Comparison of ENCODE assay signal across 10 cellular contexts in genomic region chr18:26386002-26386401, GRCh38.
A peak's percentile ranks its signal among the peaks of the same experiment; 100 is the strongest.
DNase-seq lines count a peak whose midpoint lies in the region; ATAC-seq and TF ChIP-seq lines count a peak whose summit lies in the region.
"Had no signal": no experiment of that assay in that cellular context is flagged by ENCODE, and none has a peak within 500 bp of the region (broad histone marks: within the 10 kb centered on the region; RNA-seq: fewer than 3 reads in every experiment).

No MANE protein-coding gene starts in this region.

- H3K4me3 ChIP-seq in BE2C (ENCODE audit: low read depth, low read length) (no peak overlapping the region), epithelial cell of esophagus (ENCODE audit: low read length) (no peak overlapping the region)
- no peak overlapping the region for H3K4me3 ChIP-seq in naive thymus-derived CD4-positive, alpha-beta T cell (ENCODE audit: low read length)
- H3K4me3 ChIP-seq: ovary had no signal

- peaks cover 11% of the 10 kb centered on the region for H3K36me3 Mint-ChIP-seq in activated T-helper 2 cell treated with anti-CD3 and anti-CD28 coated beads, Interferon-gamma antibody, Interleukin-2, Interleukin-4, amounts not matched to agents 10 μg/mL and 5 μg/mL and 100 μg/mL, durations not matched to agents 14 hours and 24 hours and 36 hours (ENCODE audit: low read depth)
- peaks cover 5 to 29% (median 22%) of the 10 kb centered on the region in 5 donors for H3K36me3 Mint-ChIP-seq in naive thymus-derived CD4-positive, alpha-beta T cell

- H3K27ac Mint-ChIP-seq in activated T-helper 2 cell treated with anti-CD3 and anti-CD28 coated beads, Interferon-gamma antibody, Interleukin-2, Interleukin-4, amounts not matched to agents 10 μg/mL and 5 μg/mL and 100 μg/mL, durations not matched to agents 14 hours and 24 hours and 36 hours: no peak overlapping the region
- no peak overlapping the region for H3K27ac Mint-ChIP-seq in naive thymus-derived CD4-positive, alpha-beta T cell
- H3K27ac Mint-ChIP-seq: stimulated activated naive CD8-positive, alpha-beta T cell treated with anti-CD3 and anti-CD28 coated beads, Interleukin-15, amount 100 ng/mL, for 72 hours had no signal

- ATAC-seq in HG03108 (IDR thresholded peaks at IDR 0.05; ENCODE audit: unreplicated experiment): no peak
- ATAC-seq in naive thymus-derived CD4-positive, alpha-beta T cell: no peak
- ATAC-seq: stimulated activated naive CD8-positive, alpha-beta T cell treated with anti-CD3 and anti-CD28 coated beads, Interleukin-15, amount 100 ng/mL, for 72 hours had no signal

- CTCF ChIA-PET in naive thymus-derived CD4-positive, alpha-beta T cell (lab: Charles Lee): no interaction called here

- H3K36me3 ChIP-seq in BE2C: no peaks in the 10 kb centered on the region
- peaks cover 0 to 16% (median 0%) of the 10 kb centered on the region in 3 experiments for H3K36me3 ChIP-seq in naive thymus-derived CD4-positive, alpha-beta T cell (ENCODE audit: control insufficient read depth in 2 of 3, insufficient read depth in 3 of 3, low read length in 3 of 3)
- H3K36me3 ChIP-seq: ovary had no signal

- H3K27me3 ChIP-seq in BE2C: no peaks in the 10 kb centered on the region
- H3K27me3 ChIP-seq in naive thymus-derived CD4-positive, alpha-beta T cell (ENCODE audit: control insufficient read depth in 2 of 2, insufficient read depth in 2 of 2, low read length in 2 of 2): no peaks in the 10 kb centered on the region
- H3K27me3 ChIP-seq: ovary had no signal

- H3K4me1 ChIP-seq in BE2C: no peaks in the 10 kb centered on the region
- H3K4me1 ChIP-seq in naive thymus-derived CD4-positive, alpha-beta T cell (ENCODE audit: control insufficient read depth in 2 of 2, insufficient read depth in 2 of 2, low read length in 2 of 2): no peaks in the 10 kb centered on the region

- no peaks in the 10 kb centered on the region for H3K9me3 ChIP-seq in BE2C
- no peaks in the 10 kb centered on the region for H3K9me3 ChIP-seq in naive thymus-derived CD4-positive, alpha-beta T cell (ENCODE audit: control insufficient read depth in 2 of 3, low read length in 3 of 3)
- H3K9me3 ChIP-seq: ovary had no signal

- TF ChIP-seq CTCF in BE2C (IDR thresholded peaks at IDR 0.05; ENCODE audit: low read depth, low read length) (no peak), epithelial cell of esophagus (IDR thresholded peaks at IDR 0.05; ENCODE audit: insufficient read depth, low read depth, low read length, missing control alignments) (no peak)

- no peaks in the 10 kb centered on the region for H3K27me3 Mint-ChIP-seq in activated T-helper 2 cell treated with anti-CD3 and anti-CD28 coated beads, Interferon-gamma antibody, Interleukin-2, Interleukin-4, amounts not matched to agents 10 μg/mL and 5 μg/mL and 100 μg/mL, durations not matched to agents 14 hours and 24 hours and 36 hours (ENCODE audit: low read depth)
- H3K27me3 Mint-ChIP-seq in naive thymus-derived CD4-positive, alpha-beta T cell: no peaks in the 10 kb centered on the region
- H3K27me3 Mint-ChIP-seq: stimulated activated naive CD8-positive, alpha-beta T cell treated with anti-CD3 and anti-CD28 coated beads, Interleukin-15, amount 100 ng/mL, for 72 hours had no signal

- DNase-seq in BE2C: peak; percentile 16
- DNase-seq in NCI-H2196 (lab: John Stamatoyannopoulos, UW; ENCODE audit: unreplicated experiment): peak; percentile 14
- peak; percentile 26 for DNase-seq in epithelial cell of esophagus (ENCODE audit: low read depth)
- peak; percentile 31 for DNase-seq in myocyte (ENCODE audit: low read depth)
- DNase-seq in activated T-helper 2 cell treated with anti-CD3 and anti-CD28 coated beads, Interferon-gamma antibody, Interleukin-2, Interleukin-4, amounts not matched to agents 10 μg/mL and 5 μg/mL and 100 μg/mL, durations not matched to agents 14 hours and 24 hours and 36 hours (ENCODE audit: low spot score): no peak
- no peak for DNase-seq in naive thymus-derived CD4-positive, alpha-beta T cell
- no peak for DNase-seq in NCI-H82 treated with DMSO at 0.1 percent for 48 hours (lab: John Stamatoyannopoulos, UW; ENCODE audit: unreplicated experiment)
- DNase-seq: stimulated activated naive CD8-positive, alpha-beta T cell treated with anti-CD3 and anti-CD28 coated beads, Interleukin-15, amount 100 ng/mL, for 72 hours had no signal

- H3K27ac ChIP-seq in naive thymus-derived CD4-positive, alpha-beta T cell (ENCODE audit: low read depth, low read length): no peak overlapping the region

- POLR2A ChIA-PET in naive thymus-derived CD4-positive, alpha-beta T cell (lab: Charles Lee): interaction anchor here (0.6 kb wide), 1 partner anchor 361 kb away, joined by 3 read pairs; no protein-coding TSS in a partner anchor

- no peaks in the 10 kb centered on the region for H3K4me1 Mint-ChIP-seq in activated T-helper 2 cell treated with anti-CD3 and anti-CD28 coated beads, Interferon-gamma antibody, Interleukin-2, Interleukin-4, amounts not matched to agents 10 μg/mL and 5 μg/mL and 100 μg/mL, durations not matched to agents 14 hours and 24 hours and 36 hours (ENCODE audit: low read depth)
- H3K4me1 Mint-ChIP-seq in naive thymus-derived CD4-positive, alpha-beta T cell: peaks cover 0 to 6% (median 0%) of the 10 kb centered on the region in 7 donors
- H3K4me1 Mint-ChIP-seq: stimulated activated naive CD8-positive, alpha-beta T cell treated with anti-CD3 and anti-CD28 coated beads, Interleukin-15, amount 100 ng/mL, for 72 hours had no signal

- intact Hi-C loops in activated T-helper 2 cell treated with anti-CD3 and anti-CD28 coated beads, Interferon-gamma antibody, Interleukin-2, Interleukin-4, amounts not matched to agents 10 μg/mL and 5 μg/mL and 100 μg/mL, durations not matched to agents 14 hours and 24 hours and 36 hours (cut with micrococcal nuclease): no loop called here
- intact Hi-C loops in naive thymus-derived CD4-positive, alpha-beta T cell (cut with micrococcal nuclease): loop anchor here in 1 of 2 donors (10.0 kb wide), 1 partner anchor 159 kb away; the partner anchor contains the start of gene KCTD1

- H3K4me3 Mint-ChIP-seq in activated T-helper 2 cell treated with anti-CD3 and anti-CD28 coated beads, Interferon-gamma antibody, Interleukin-2, Interleukin-4, amounts not matched to agents 10 μg/mL and 5 μg/mL and 100 μg/mL, durations not matched to agents 14 hours and 24 hours and 36 hours (ENCODE audit: low read depth): no peak overlapping the region
- no peak overlapping the region for H3K4me3 Mint-ChIP-seq in naive thymus-derived CD4-positive, alpha-beta T cell
- H3K4me3 Mint-ChIP-seq: stimulated activated naive CD8-positive, alpha-beta T cell treated with anti-CD3 and anti-CD28 coated beads, Interleukin-15, amount 100 ng/mL, for 72 hours had no signal

- H3K9me3 Mint-ChIP-seq in activated T-helper 2 cell treated with anti-CD3 and anti-CD28 coated beads, Interferon-gamma antibody, Interleukin-2, Interleukin-4, amounts not matched to agents 10 μg/mL and 5 μg/mL and 100 μg/mL, durations not matched to agents 14 hours and 24 hours and 36 hours: no peaks in the 10 kb centered on the region
- H3K9me3 Mint-ChIP-seq in naive thymus-derived CD4-positive, alpha-beta T cell: peaks cover 0 to 3% (median 0%) of the 10 kb centered on the region in 11 donors
- H3K9me3 Mint-ChIP-seq: stimulated activated naive CD8-positive, alpha-beta T cell treated with anti-CD3 and anti-CD28 coated beads, Interleukin-15, amount 100 ng/mL, for 72 hours had no signal

Comparison
In these comparisons a context has a peak if more than half of its experiments do, and no peak if none do; other contexts are left out.
1. DNase-seq: peak in BE2C (single experiment), NCI-H2196 (single experiment), epithelial cell of esophagus (single experiment) and myocyte (single experiment); none in activated T-helper 2 cell treated with anti-CD3 and anti-CD28 coated beads, Interferon-gamma antibody, Interleukin-2, Interleukin-4, amounts not matched to agents 10 μg/mL and 5 μg/mL and 100 μg/mL, durations not matched to agents 14 hours and 24 hours and 36 hours (single experiment), naive thymus-derived CD4-positive, alpha-beta T cell (0 of 9) and NCI-H82 treated with DMSO at 0.1 percent for 48 hours (single experiment).